Comparison of ENCODE assay signal across 7 cellular contexts in the genomic region with DNA sequence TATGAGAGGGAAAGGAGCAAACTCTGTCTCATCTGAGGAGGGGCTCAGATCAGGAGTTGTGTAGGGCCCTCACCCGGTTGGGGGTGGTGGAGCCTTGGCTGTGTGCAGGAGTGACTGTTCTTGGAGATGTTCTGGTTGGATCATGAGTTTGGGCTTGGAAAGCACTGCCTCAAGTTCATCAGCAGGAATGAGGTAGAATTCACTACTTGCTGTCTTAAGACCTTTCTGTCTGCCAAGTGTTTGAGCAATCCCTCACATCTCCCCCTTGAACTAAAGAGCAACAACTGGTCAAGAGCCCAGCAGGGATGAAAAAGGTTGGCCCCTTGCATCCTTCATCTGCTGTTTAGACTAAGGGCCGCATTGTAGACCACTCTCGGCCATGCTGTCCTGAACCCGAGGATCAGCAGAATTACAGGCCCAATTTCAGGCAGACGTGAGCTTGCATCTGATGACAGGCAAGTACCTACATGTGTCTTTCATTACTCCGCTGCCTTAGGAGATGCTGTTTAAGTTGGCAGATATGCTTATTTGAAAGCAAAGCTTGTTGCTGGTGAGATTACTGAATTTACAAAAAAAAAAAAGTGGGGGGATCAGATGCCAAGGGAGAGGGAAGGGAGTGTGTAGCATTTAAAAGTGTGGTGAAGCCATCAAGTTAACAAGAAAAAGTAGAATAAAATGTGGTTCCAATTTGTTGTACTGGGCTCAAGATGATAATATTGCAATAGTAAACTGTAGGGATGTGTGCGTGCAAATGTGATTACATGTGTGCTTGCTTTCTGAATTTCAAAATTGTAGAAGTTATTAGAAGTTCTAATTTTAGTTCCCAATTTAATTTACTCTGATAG. TPM values are rescaled to one million over a fixed set of nuclear protein-coding genes. Genes with fewer than 3 reads are reported as not detected.
DNase-seq lines count a peak whose midpoint lies in the region; ATAC-seq and TF ChIP-seq lines count a peak whose summit lies in the region.

No MANE protein-coding gene starts in this region.

- peaks cover 15% of the 10 kb centered on the region for H3F3A ChIP-seq in Loucy (ENCODE audit: low read depth)

- H3K4me2 ChIP-seq in Loucy (ENCODE audit: low read depth, low read length, poor library complexity, severe bottlenecking), result peak overlapping the region; percentile 68

- H3K9me3 ChIP-seq in Loucy (ENCODE audit: insufficient read depth, low read depth, low read length) (no peaks in the 10 kb centered on the region), liver (ENCODE audit: control insufficient read depth in 4 of 4, low read length in 3 of 4) (no peaks in the 10 kb centered on the region), suprapubic skin (no peaks in the 10 kb centered on the region)

- H3K27me3 ChIP-seq in Loucy (ENCODE audit: insufficient read depth, low read length, poor library complexity, severe bottlenecking), result no peaks in the 10 kb centered on the region
- H3K27me3 ChIP-seq in liver (ENCODE audit: control insufficient read depth in 4 of 4, insufficient read depth in 4 of 4, low read length in 3 of 4), result no peaks in the 10 kb centered on the region
- no peaks in the 10 kb centered on the region for H3K27me3 ChIP-seq in suprapubic skin

- peaks cover 21% of the 10 kb centered on the region for H4K20me1 ChIP-seq in Loucy (ENCODE audit: insufficient read depth, low read length, poor library complexity, severe bottlenecking)

- H3K4me1 ChIP-seq in Loucy (ENCODE audit: insufficient read depth, low read length, poor library complexity, severe bottlenecking) (peaks cover 84% of the 10 kb centered on the region), liver (ENCODE audit: control insufficient read depth in 4 of 4, insufficient read depth in 4 of 4, low read length in 3 of 4) (peaks cover 14 to 74% (median 44%) of the 10 kb centered on the region in 4 donors), suprapubic skin (peaks cover 81% of the 10 kb centered on the region)

- peak; percentile 66 for DNase-seq in brain pericyte (ENCODE audit: low read depth, low spot score)
- peak in 1 of 2 donors; percentile 83 for DNase-seq in suprapubic skin (ENCODE audit: low spot score in 2 of 2)
- no peak for DNase-seq in 8988T
- no peak for DNase-seq in activated gamma-delta T cell treated with Interleukin-2 at 50 U/mL for 16 hours

- TF ChIP-seq EP300 in suprapubic skin (IDR thresholded peaks at IDR 0.05), result no peak

- H3K36me3 ChIP-seq in Loucy (ENCODE audit: insufficient read depth, low read length) (no peaks in the 10 kb centered on the region), liver (ENCODE audit: control insufficient read depth in 4 of 4, insufficient read depth in 3 of 4, low read depth in 1 of 4, low read length in 3 of 4) (peaks cover 0 to 7% (median 3%) of the 10 kb centered on the region in 4 donors), suprapubic skin (no peaks in the 10 kb centered on the region)

- 62% methylated on average over 7 of the region's 7 CpGs for WGBS in liver
- 21% methylated on average over 7 of the region's 7 CpGs for WGBS in suprapubic skin

- TF ChIP-seq CTCF in Loucy (conservative IDR thresholded peaks at IDR 0.05; ENCODE audit: low read length) (no peak), liver (IDR thresholded peaks at IDR 0.05; ENCODE audit: low read depth, low read length, missing input control) (no peak), suprapubic skin (IDR thresholded peaks at IDR 0.05) (no peak)

- peak overlapping the region; percentile 44 for H3K4me3 ChIP-seq in Loucy (ENCODE audit: low read length, poor library complexity, severe bottlenecking)
- no peak overlapping the region for H3K4me3 ChIP-seq in liver (ENCODE audit: low read depth in 1 of 3, low read length in 3 of 3)
- peak overlapping the region; percentile 16 for H3K4me3 ChIP-seq in suprapubic skin

- no peaks in the 10 kb centered on the region for H3K9me2 ChIP-seq in Loucy (replicated peaks; ENCODE audit: low read depth, low read length)

- H3K79me2 ChIP-seq in Loucy (ENCODE audit: insufficient read depth, low read length), result peaks cover 89% of the 10 kb centered on the region

- H2AFZ ChIP-seq in Loucy (ENCODE audit: low read length), result no peak overlapping the region

- peak in 1 of 2 donors; percentile 16 for TF ChIP-seq POLR2A in suprapubic skin (IDR thresholded peaks at IDR 0.05)

- H3K9ac ChIP-seq in Loucy (ENCODE audit: low read depth, low read length, poor library complexity, severe bottlenecking) (peak overlapping the region; percentile 75), liver (ENCODE audit: low read depth in 1 of 2, low read length in 2 of 2) (peak overlapping the region in 1 of 2 donors; percentile 42)

- ATAC-seq in HG03139 (IDR thresholded peaks at IDR 0.05; ENCODE audit: unreplicated experiment), result no peak

- TF ChIP-seq RAD21 in liver (IDR thresholded peaks at IDR 0.05), result no peak

- H3K27ac ChIP-seq in liver (ENCODE audit: low read depth in 1 of 2, low read length in 2 of 2) (peak overlapping the region; percentile 40 to 43), suprapubic skin (peak overlapping the region; percentile 82)

TF ChIP-seq in liver, 16 proteins besides CTCF, POLR2A, EP300 and RAD21:
- no peak for TF ChIP-seq EGR1 (IDR thresholded peaks at IDR 0.05; ENCODE audit: low read depth in 2 of 2)
- TF ChIP-seq, protein P1, sequence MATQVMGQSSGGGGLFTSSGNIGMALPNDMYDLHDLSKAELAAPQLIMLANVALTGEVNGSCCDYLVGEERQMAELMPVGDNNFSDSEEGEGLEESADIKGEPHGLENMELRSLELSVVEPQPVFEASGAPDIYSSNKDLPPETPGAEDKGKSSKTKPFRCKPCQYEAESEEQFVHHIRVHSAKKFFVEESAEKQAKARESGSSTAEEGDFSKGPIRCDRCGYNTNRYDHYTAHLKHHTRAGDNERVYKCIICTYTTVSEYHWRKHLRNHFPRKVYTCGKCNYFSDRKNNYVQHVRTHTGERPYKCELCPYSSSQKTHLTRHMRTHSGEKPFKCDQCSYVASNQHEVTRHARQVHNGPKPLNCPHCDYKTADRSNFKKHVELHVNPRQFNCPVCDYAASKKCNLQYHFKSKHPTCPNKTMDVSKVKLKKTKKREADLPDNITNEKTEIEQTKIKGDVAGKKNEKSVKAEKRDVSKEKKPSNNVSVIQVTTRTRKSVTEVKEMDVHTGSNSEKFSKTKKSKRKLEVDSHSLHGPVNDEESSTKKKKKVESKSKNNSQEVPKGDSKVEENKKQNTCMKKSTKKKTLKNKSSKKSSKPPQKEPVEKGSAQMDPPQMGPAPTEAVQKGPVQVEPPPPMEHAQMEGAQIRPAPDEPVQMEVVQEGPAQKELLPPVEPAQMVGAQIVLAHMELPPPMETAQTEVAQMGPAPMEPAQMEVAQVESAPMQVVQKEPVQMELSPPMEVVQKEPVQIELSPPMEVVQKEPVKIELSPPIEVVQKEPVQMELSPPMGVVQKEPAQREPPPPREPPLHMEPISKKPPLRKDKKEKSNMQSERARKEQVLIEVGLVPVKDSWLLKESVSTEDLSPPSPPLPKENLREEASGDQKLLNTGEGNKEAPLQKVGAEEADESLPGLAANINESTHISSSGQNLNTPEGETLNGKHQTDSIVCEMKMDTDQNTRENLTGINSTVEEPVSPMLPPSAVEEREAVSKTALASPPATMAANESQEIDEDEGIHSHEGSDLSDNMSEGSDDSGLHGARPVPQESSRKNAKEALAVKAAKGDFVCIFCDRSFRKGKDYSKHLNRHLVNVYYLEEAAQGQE (IDR thresholded peaks at IDR 0.05), result no peak
- TF ChIP-seq, protein P2, sequence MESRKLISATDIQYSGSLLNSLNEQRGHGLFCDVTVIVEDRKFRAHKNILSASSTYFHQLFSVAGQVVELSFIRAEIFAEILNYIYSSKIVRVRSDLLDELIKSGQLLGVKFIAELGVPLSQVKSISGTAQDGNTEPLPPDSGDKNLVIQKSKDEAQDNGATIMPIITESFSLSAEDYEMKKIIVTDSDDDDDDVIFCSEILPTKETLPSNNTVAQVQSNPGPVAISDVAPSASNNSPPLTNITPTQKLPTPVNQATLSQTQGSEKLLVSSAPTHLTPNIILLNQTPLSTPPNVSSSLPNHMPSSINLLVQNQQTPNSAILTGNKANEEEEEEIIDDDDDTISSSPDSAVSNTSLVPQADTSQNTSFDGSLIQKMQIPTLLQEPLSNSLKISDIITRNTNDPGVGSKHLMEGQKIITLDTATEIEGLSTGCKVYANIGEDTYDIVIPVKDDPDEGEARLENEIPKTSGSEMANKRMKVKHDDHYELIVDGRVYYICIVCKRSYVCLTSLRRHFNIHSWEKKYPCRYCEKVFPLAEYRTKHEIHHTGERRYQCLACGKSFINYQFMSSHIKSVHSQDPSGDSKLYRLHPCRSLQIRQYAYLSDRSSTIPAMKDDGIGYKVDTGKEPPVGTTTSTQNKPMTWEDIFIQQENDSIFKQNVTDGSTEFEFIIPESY (IDR thresholded peaks at IDR 0.05), result no peak
- TF ChIP-seq, protein P3, sequence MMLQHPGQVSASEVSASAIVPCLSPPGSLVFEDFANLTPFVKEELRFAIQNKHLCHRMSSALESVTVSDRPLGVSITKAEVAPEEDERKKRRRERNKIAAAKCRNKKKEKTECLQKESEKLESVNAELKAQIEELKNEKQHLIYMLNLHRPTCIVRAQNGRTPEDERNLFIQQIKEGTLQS (IDR thresholded peaks at IDR 0.05), result no peak
- TF ChIP-seq JUND (IDR thresholded peaks at IDR 0.05), result no peak
- TF ChIP-seq HNF4G (IDR thresholded peaks at IDR 0.05), result no peak
- TF ChIP-seq MAX (IDR thresholded peaks at IDR 0.05), result no peak
- TF ChIP-seq SP1 (IDR thresholded peaks at IDR 0.05), result no peak
- no peak for TF ChIP-seq YY1 (IDR thresholded peaks at IDR 0.05)

RNA-seq across cellular contexts. Expression of gene PIK3R1, which starts 36.5 kb away (rescaled TPM):
- total RNA-seq in liver, result 100 to 1,000 TPM in 1 of 2 donors, 10 to 100 TPM in 1; 53.1 to 123 TPM
- polyA plus RNA-seq in liver, result 10 to 100 TPM; 22.6 to 41.5 TPM
- 100 to 1,000 TPM in 3 of 4 donors, 10 to 100 TPM in 1; 96.5 to 257 (median 181) TPM for total RNA-seq in suprapubic skin

Comparison
In these comparisons a context has a peak if more than half of its experiments do, and no peak if none do; other contexts are left out.
1. H3K4me3 ChIP-seq: peak in Loucy (single experiment) and suprapubic skin (single experiment); none in liver (0 of 3).